Comparison of ENCODE assay signal across 28 cellular contexts in genomic region chr7:46902463-46902862, GRCh38.
"Had no signal": no experiment of that assay in that cellular context is flagged by ENCODE, and none has a peak within 500 bp of the region (broad histone marks: within the 10 kb centered on the region; RNA-seq: fewer than 3 reads in every experiment).

No MANE protein-coding gene starts in this region.

- H3K4me3 Mint-ChIP-seq: natural killer cell; nephron; neural progenitor cell; stimulated activated effector memory CD8-positive, alpha-beta T cell treated with anti-CD3 and anti-CD28 coated beads, Interleukin-12 subunit alpha, Interleukin-12 subunit beta, amount 100 ng/mL, for 72 hours; stimulated activated naive B cell treated with anti-CD40 and anti-IgM and Interleukin-4, amounts not matched to agents 10 μg/mL and 1 μg/mL and 100 μg/mL, for 72 hours; stimulated activated naive CD8-positive, alpha-beta T cell treated with anti-CD3 and anti-CD28 coated beads, Interleukin-15, Interleukin-2, amounts not matched to agents 100 ng/mL and 50 ng/mL, for 24 hours; type B pancreatic cell had no signal

- H3K9me3 Mint-ChIP-seq: stimulated activated naive CD8-positive, alpha-beta T cell treated with anti-CD3 and anti-CD28 coated beads, Interleukin-15, Interleukin-2, amounts not matched to agents 100 ng/mL and 50 ng/mL, for 24 hours had no signal

- H3K4me1 ChIP-seq: neural progenitor cell, parathyroid adenoma, psoas muscle, right lobe of liver, stomach, thyroid gland, tibial nerve, upper lobe of right lung, vagina had no signal

- H3K36me3 Mint-ChIP-seq: natural killer cell; stimulated activated effector memory CD8-positive, alpha-beta T cell treated with anti-CD3 and anti-CD28 coated beads, Interleukin-12 subunit alpha, Interleukin-12 subunit beta, amount 100 ng/mL, for 72 hours; stimulated activated naive B cell treated with anti-CD40 and anti-IgM and Interleukin-4, amounts not matched to agents 10 μg/mL and 1 μg/mL and 100 μg/mL, for 72 hours; type B pancreatic cell had no signal

- H3K27ac ChIP-seq: neural progenitor cell, ovary, parathyroid adenoma, psoas muscle, right lobe of liver, sigmoid colon, stomach, thoracic aorta, thyroid gland, tibial nerve, upper lobe of right lung, vagina had no signal

- H3K9ac ChIP-seq: neural progenitor cell, parathyroid adenoma had no signal

- DNase-seq: natural killer cell; occipital lobe; ovary; posterior cingulate gyrus; psoas muscle; right cardiac atrium; right lobe of liver; sigmoid colon; small intestine; stimulated activated CD4-positive, alpha-beta T cell treated with anti-CD3 and anti-CD28 coated beads, Interleukin-15, amount 100 ng/mL, for 24 hours; stimulated activated CD4-positive, alpha-beta T cell treated with anti-CD3 and anti-CD28 coated beads, Interleukin-2, amount 100 ng/mL, for 24 hours; stimulated activated CD4-positive, alpha-beta T cell treated with anti-CD3 and anti-CD28 coated beads, Interleukin-2, amount 100 ng/mL, for 48 hours; stimulated activated CD4-positive, alpha-beta T cell treated with anti-CD3 and anti-CD28 coated beads, Interleukin-4, amount 100 ng/mL, for 24 hours; stimulated activated naive B cell treated with anti-CD40 and anti-IgM and Interleukin-4, amounts not matched to agents 10 μg/mL and 1 μg/mL and 100 μg/mL, for 72 hours; stimulated activated naive CD4-positive, alpha-beta T cell treated with Interleukin-2 at 50 U/mL for 16 hours; stomach; thyroid gland; upper lobe of right lung had no signal

- H3K27me3 ChIP-seq: neural progenitor cell, ovary, right lobe of liver, sigmoid colon, stomach, thyroid gland, tibial nerve, upper lobe of right lung, vagina had no signal

- H3K36me3 ChIP-seq: neural progenitor cell, ovary, right lobe of liver, sigmoid colon, stomach, thoracic aorta, thyroid gland, tibial nerve, upper lobe of right lung, vagina had no signal

- H3K4me1 Mint-ChIP-seq: natural killer cell; nephron; neural progenitor cell; stimulated activated effector memory CD8-positive, alpha-beta T cell treated with anti-CD3 and anti-CD28 coated beads, Interleukin-12 subunit alpha, Interleukin-12 subunit beta, amount 100 ng/mL, for 72 hours; stimulated activated naive B cell treated with anti-CD40 and anti-IgM and Interleukin-4, amounts not matched to agents 10 μg/mL and 1 μg/mL and 100 μg/mL, for 72 hours had no signal

- H3K79me2 ChIP-seq: parathyroid adenoma had no signal

- H3K4me3 ChIP-seq: neural progenitor cell, ovary, psoas muscle, right lobe of liver, sigmoid colon, stomach, thoracic aorta, thyroid gland, tibial nerve, upper lobe of right lung, vagina had no signal

- H3K4me2 ChIP-seq: neural progenitor cell had no signal

- H3K27ac Mint-ChIP-seq: natural killer cell; nephron; neural progenitor cell; progenitor cell of endocrine pancreas; stimulated activated effector memory CD8-positive, alpha-beta T cell treated with anti-CD3 and anti-CD28 coated beads, Interleukin-12 subunit alpha, Interleukin-12 subunit beta, amount 100 ng/mL, for 72 hours; stimulated activated naive B cell treated with anti-CD40 and anti-IgM and Interleukin-4, amounts not matched to agents 10 μg/mL and 1 μg/mL and 100 μg/mL, for 72 hours; stimulated activated naive CD8-positive, alpha-beta T cell treated with anti-CD3 and anti-CD28 coated beads, Interleukin-15, Interleukin-2, amounts not matched to agents 100 ng/mL and 50 ng/mL, for 24 hours; type B pancreatic cell had no signal

- H2AFZ ChIP-seq: neural progenitor cell, parathyroid adenoma had no signal

- H3K9me3 ChIP-seq: ovary, psoas muscle, right lobe of liver, sigmoid colon, thyroid gland, upper lobe of right lung, vagina had no signal

- ATAC-seq: natural killer cell; psoas muscle; right cardiac atrium; right lobe of liver; stimulated activated effector memory CD8-positive, alpha-beta T cell treated with anti-CD3 and anti-CD28 coated beads, Interleukin-12 subunit alpha, Interleukin-12 subunit beta, amount 100 ng/mL, for 72 hours; stimulated activated naive B cell treated with anti-CD40 and anti-IgM and Interleukin-4, amounts not matched to agents 10 μg/mL and 1 μg/mL and 100 μg/mL, for 72 hours; upper lobe of right lung had no signal

- H3K27me3 Mint-ChIP-seq: progenitor cell of endocrine pancreas; stimulated activated naive CD8-positive, alpha-beta T cell treated with anti-CD3 and anti-CD28 coated beads, Interleukin-15, Interleukin-2, amounts not matched to agents 100 ng/mL and 50 ng/mL, for 24 hours; type B pancreatic cell had no signal
